ENCODE assay signal across 1 cellular context in the genomic region with DNA sequence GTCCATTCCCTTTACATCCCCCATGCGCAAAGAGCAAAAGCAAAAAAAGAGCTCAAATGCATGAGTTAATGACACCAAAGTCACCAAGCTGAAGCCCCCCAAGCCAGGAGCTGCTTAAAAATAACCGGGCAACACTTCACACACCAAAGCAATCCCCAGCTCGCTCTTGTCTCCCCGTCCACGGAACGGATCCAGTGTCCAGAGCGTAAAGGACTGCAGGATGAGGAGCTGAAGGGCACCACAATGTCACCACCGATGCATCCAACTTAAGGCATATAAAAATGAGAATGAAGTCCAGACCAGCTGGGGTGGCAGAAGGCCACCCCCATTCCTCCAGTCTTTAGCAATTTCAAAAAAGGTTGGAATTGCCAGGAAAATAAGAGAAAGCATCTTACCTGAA.
TF ChIP-seq lines count a peak whose summit lies in the region.

No MANE protein-coding gene starts in this region.

TF ChIP-seq in HEK293, 187 proteins besides CTCF, POLR2A, EP300 and RAD21:
- TF ChIP-seq, protein P1, sequence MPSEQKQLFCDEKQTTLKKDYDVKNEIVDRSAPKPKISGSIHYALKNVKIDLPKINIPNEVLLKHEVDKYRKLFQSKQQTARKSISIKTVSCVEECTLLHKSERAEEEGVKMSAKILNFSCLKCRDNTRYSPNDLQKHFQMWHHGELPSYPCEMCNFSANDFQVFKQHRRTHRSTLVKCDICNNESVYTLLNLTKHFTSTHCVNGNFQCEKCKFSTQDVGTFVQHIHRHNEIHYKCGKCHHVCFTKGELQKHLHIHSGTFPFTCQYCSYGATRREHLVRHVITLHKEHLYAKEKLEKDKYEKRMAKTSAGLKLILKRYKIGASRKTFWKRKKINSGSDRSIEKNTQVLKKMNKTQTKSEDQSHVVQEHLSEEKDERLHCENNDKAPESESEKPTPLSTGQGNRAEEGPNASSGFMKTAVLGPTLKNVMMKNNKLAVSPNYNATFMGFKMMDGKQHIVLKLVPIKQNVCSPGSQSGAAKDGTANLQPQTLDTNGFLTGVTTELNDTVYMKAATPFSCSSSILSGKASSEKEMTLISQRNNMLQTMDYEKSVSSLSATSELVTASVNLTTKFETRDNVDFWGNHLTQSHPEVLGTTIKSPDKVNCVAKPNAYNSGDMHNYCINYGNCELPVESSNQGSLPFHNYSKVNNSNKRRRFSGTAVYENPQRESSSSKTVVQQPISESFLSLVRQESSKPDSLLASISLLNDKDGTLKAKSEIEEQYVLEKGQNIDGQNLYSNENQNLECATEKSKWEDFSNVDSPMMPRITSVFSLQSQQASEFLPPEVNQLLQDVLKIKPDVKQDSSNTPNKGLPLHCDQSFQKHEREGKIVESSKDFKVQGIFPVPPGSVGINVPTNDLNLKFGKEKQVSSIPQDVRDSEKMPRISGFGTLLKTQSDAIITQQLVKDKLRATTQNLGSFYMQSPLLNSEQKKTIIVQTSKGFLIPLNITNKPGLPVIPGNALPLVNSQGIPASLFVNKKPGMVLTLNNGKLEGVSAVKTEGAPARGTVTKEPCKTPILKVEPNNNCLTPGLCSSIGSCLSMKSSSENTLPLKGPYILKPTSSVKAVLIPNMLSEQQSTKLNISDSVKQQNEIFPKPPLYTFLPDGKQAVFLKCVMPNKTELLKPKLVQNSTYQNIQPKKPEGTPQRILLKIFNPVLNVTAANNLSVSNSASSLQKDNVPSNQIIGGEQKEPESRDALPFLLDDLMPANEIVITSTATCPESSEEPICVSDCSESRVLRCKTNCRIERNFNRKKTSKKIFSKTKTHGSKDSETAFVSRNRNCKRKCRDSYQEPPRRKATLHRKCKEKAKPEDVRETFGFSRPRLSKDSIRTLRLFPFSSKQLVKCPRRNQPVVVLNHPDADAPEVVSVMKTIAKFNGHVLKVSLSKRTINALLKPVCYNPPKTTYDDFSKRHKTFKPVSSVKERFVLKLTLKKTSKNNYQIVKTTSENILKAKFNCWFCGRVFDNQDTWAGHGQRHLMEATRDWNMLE (tag by site-specific recombination; conservative IDR thresholded peaks at IDR 0.05; ENCODE audit: low read depth): no peak
- 0 out of 2 replicates have a peak, but pooled peaks have one; percentile 4 for TF ChIP-seq IKZF3 (tag by site-specific recombination; IDR thresholded peaks at IDR 0.05)
